ENCODE assay signal across 14 cellular contexts in genomic region chr2:88554189-88554588, GRCh38.
A peak's percentile ranks its signal among the peaks of the same experiment; 100 is the strongest.
DNase-seq lines count a peak whose midpoint lies in the region; ATAC-seq, FAIRE-seq and TF ChIP-seq lines count a peak whose summit lies in the region.
"Had no signal": no experiment of that assay in that cellular context is flagged by ENCODE, and none has a peak within 500 bp of the region (broad histone marks: within the 10 kb centered on the region; RNA-seq: fewer than 3 reads in every experiment).

No MANE protein-coding gene starts in this region.

- no peak overlapping the region for H3K9ac ChIP-seq in kidney (ENCODE audit: low read length in 2 of 2)

- no peak overlapping the region for H3K27ac ChIP-seq in kidney (ENCODE audit: low read depth in 2 of 2, low read length in 2 of 2)
- H3K27ac ChIP-seq in right atrium auricular region = no peak overlapping the region
- H3K27ac ChIP-seq: sigmoid colon had no signal

- H3K4me1 ChIP-seq in kidney (ENCODE audit: control insufficient read depth in 1 of 2, insufficient read depth in 1 of 2, low read depth in 1 of 2, low read length in 2 of 2) (no peaks in the 10 kb centered on the region), right atrium auricular region (peaks cover 0 to 5% of the 10 kb centered on the region in 2 donors)

- H3K27me3 ChIP-seq in H7 (ENCODE audit: control insufficient read depth, insufficient read depth, low read length) (no peaks in the 10 kb centered on the region; the same call in 1 of the 2 replicates), right atrium auricular region (no peaks in the 10 kb centered on the region)

- no peak overlapping the region for H3K4me3 ChIP-seq in H7 (ENCODE audit: insufficient read depth, low read depth, low read length)
- no peak overlapping the region for H3K4me3 ChIP-seq in kidney (ENCODE audit: low read length in 2 of 2)
- H3K4me3 ChIP-seq in right atrium auricular region = no peak overlapping the region
- H3K4me3 ChIP-seq: sigmoid colon had no signal

- intact Hi-C loops in kidney (cut with DNase I) = no loop called here

- no peak for FAIRE-seq in kidney (lab: Jason Lieb, UNC)

- H3K9me3 ChIP-seq in kidney (ENCODE audit: control insufficient read depth in 1 of 2, low read length in 2 of 2) (no peaks in the 10 kb centered on the region), right atrium auricular region (no peaks in the 10 kb centered on the region)
- H3K9me3 ChIP-seq: sigmoid colon had no signal

- no peak for TF ChIP-seq POLR2A in GM18505 (IDR thresholded peaks at IDR 0.05; ENCODE audit: borderline replicate concordance, extremely low read depth, insufficient read depth, insufficient read length)

- DNase-seq in COLO668 (lab: John Stamatoyannopoulos, UW; ENCODE audit: unreplicated experiment) (peak; percentile 3), H7 (peak; percentile 40), SK-MEL-5 (ENCODE audit: low read depth, low spot score) (peak; percentile 43), kidney (no peak), germinal center (ENCODE audit: low spot score) (no peak), right atrium auricular region (ENCODE audit: low spot score) (no peak)
- DNase-seq: activated CD4-positive, alpha-beta T cell treated with anti-CD3 and anti-CD28 coated beads, Interleukin-2, amount 50 U/mL, for 1 hour; C1 segment of cervical spinal cord; NK-92 treated with Interleukin-12 subunit alpha and Interleukin-12 subunit beta, amount 100 ng/mL, for 24 hours; sigmoid colon; T-helper 1 cell had no signal

- H3K36me3 ChIP-seq in H7 (replicated peaks; ENCODE audit: control insufficient read depth, insufficient read depth, low read length) (peaks cover 1% of the 10 kb centered on the region), kidney (ENCODE audit: control insufficient read depth in 1 of 2, insufficient read depth in 2 of 2, low read length in 2 of 2) (peaks cover under 1 to 3% of the 10 kb centered on the region in 2 donors), right atrium auricular region (peaks cover 19% of the 10 kb centered on the region)

- TF ChIP-seq CTCF in kidney (IDR thresholded peaks at IDR 0.05; ENCODE audit: borderline replicate concordance, extremely low read depth, insufficient read depth) = peak; percentile 13
- peak in 1 of 2 donors; percentile 21 for TF ChIP-seq CTCF in right atrium auricular region (IDR thresholded peaks at IDR 0.05)

- ATAC-seq in GM18505 (IDR thresholded peaks at IDR 0.05; ENCODE audit: unreplicated experiment) (no peak), GM21526 (IDR thresholded peaks at IDR 0.05; ENCODE audit: low FRiP score, unreplicated experiment) (no peak)
- ATAC-seq: esophagus mucosa had no signal

- in situ Hi-C loops in SK-MEL-5 (cut with HindIII; ENCODE audit: low pct_unique_long_range_greater_than_20kb, low sequenced_read_pairs) = no loop called here

Comparison
In these comparisons a context has a peak if more than half of its experiments do, and no peak if none do; other contexts are left out.
1. DNase-seq: peak in COLO668 (single experiment), H7 (single experiment) and SK-MEL-5 (single experiment); none in kidney (single experiment), germinal center (single experiment) and right atrium auricular region (single experiment).